10 cellular contexts compared by ENCODE assay signal in genomic region chr15:75407083-75407482, GRCh38.
"Had no signal": no experiment of that assay in that cellular context is flagged by ENCODE, and none has a peak within 500 bp of the region (broad histone marks: within the 10 kb centered on the region; RNA-seq: fewer than 3 reads in every experiment).

No MANE protein-coding gene starts in this region.

- DNase-seq: activated CD4-positive, alpha-beta T cell treated with anti-CD3 and anti-CD28 coated beads, Interleukin-2, amount 50 U/mL, for 1 hour; activated naive CD8-positive, alpha-beta T cell treated with anti-CD3 and anti-CD28 coated beads, Interleukin-2, amount 10 ng/mL, durations not matched to agents 7 days and 5 days; body of pancreas; dermis blood vessel endothelial cell; left ventricle myocardium superior; SW 1271; testis had no signal

- H3K4me1 Mint-ChIP-seq: neural progenitor cell had no signal

- ATAC-seq: body of pancreas, left ventricle myocardium superior had no signal

- H3K9me3 ChIP-seq: body of pancreas, testis had no signal

- H3K9me3 Mint-ChIP-seq: activated naive CD8-positive, alpha-beta T cell treated with anti-CD3 and anti-CD28 coated beads, Interleukin-2, amount 10 ng/mL, durations not matched to agents 7 days and 5 days; neural progenitor cell; type B pancreatic cell had no signal

- H3K27ac Mint-ChIP-seq: activated naive CD8-positive, alpha-beta T cell treated with anti-CD3 and anti-CD28 coated beads, Interleukin-2, amount 10 ng/mL, durations not matched to agents 7 days and 5 days; neural progenitor cell; progenitor cell of endocrine pancreas; type B pancreatic cell had no signal

- H3K27me3 ChIP-seq: body of pancreas, neural progenitor cell, testis had no signal

- H3K27ac ChIP-seq: body of pancreas, neural progenitor cell, testis had no signal

- H3K4me3 Mint-ChIP-seq: activated naive CD8-positive, alpha-beta T cell treated with anti-CD3 and anti-CD28 coated beads, Interleukin-2, amount 10 ng/mL, durations not matched to agents 7 days and 5 days; neural progenitor cell; type B pancreatic cell had no signal

- H3K27me3 Mint-ChIP-seq: activated naive CD8-positive, alpha-beta T cell treated with anti-CD3 and anti-CD28 coated beads, Interleukin-2, amount 10 ng/mL, durations not matched to agents 7 days and 5 days; progenitor cell of endocrine pancreas; type B pancreatic cell had no signal

- H3K4me3 ChIP-seq: body of pancreas, neural progenitor cell, testis had no signal

- H3K4me1 ChIP-seq: body of pancreas, neural progenitor cell, testis had no signal
